8 cellular contexts compared by ENCODE assay signal in the genomic region with DNA sequence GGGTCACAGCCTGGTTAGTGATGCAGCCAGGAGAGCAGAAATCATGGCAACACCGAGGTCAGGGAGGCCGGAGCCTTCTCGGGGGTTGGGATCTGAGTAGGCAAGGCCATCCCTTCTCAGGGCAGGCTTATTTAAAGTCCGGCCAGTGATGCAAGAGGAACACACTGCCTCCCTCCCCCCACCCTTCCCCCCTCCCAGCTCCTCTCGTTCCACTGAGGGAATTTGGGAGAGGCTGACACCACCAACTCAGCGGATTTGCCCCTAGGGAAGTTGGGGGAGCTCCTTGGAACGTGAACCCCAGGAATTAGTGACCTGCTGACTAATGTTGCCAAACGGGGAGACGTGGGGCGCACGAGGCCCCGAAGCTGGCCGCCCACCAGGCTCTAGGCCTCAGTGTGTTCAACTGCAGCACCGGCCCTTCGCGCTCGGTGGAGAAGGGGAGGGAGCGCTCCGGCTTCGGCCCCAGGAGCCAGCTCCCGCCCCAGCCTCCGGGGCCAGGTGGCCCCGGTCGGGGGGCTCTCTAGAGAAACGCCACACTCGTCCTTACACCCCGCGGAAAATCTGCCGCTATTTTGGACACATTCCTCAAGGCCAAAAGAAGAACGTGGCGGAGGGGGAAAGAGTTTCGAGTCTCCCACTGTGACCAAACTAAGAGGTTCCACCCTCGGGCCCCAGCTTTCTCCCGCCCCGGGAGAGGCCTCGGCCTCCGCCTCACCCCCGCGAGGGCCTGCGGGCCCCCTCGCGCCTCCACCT. TPM values are rescaled to one million over a fixed set of nuclear protein-coding genes. Genes with fewer than 3 reads are reported as not detected.
A peak's percentile ranks its signal among the peaks of the same experiment; 100 is the strongest.
DNase-seq lines count a peak whose midpoint lies in the region; TF ChIP-seq lines count a peak whose summit lies in the region.

No MANE protein-coding gene starts in this region.

- peak overlapping the region; percentile 96 for H3K4me3 ChIP-seq in OCI-LY7 (ENCODE audit: low read depth, low read length, poor library complexity, severe bottlenecking)
- peak overlapping the region; percentile 100 for H3K4me3 ChIP-seq in astrocyte of the cerebellum (ENCODE audit: low read depth, low read length)

- no peak for TF ChIP-seq CTCF in GM10266 (IDR thresholded peaks at IDR 0.05; ENCODE audit: control insufficient read depth, insufficient read depth, low read depth, missing control alignments)
- TF ChIP-seq CTCF in OCI-LY7 (conservative IDR thresholded peaks at IDR 0.05; ENCODE audit: low read length) = no peak
- no peak for TF ChIP-seq CTCF in astrocyte of the cerebellum (IDR thresholded peaks at IDR 0.05; ENCODE audit: low read depth, low read length, missing control alignments)

- peaks cover 53% of the 10 kb centered on the region for H3K4me1 ChIP-seq in OCI-LY7 (ENCODE audit: insufficient read depth, low read length, poor library complexity, severe bottlenecking)

- intact Hi-C loops in OCI-LY7 (cut with micrococcal nuclease; ENCODE audit: unreplicated experiment) = loop anchor here (1.0 kb wide), 1 partner anchor 8 kb away; no protein-coding TSS in a partner anchor

- CTCF ChIA-PET in OCI-LY7 (lab: Charles Lee; ENCODE audit: unreplicated experiment) = interaction anchor here (3.0 kb wide), 1 partner anchor 10 kb away, joined by 13 read pairs; no protein-coding TSS in a partner anchor

- POLR2A ChIA-PET in OCI-LY7 (lab: Charles Lee) = interaction anchor here (0.6 to 9.6 kb wide), 7 partner anchors 8 to 76 kb away, joined by 3 to 153 read pairs (median 6); no protein-coding TSS in a partner anchor

- H3K36me3 ChIP-seq in OCI-LY7 (ENCODE audit: insufficient read depth, low read length) = no peaks in the 10 kb centered on the region

- no peaks in the 10 kb centered on the region for H3K9me3 ChIP-seq in OCI-LY7 (ENCODE audit: low read length)

- peak overlapping the region; percentile 89 for H3K4me2 ChIP-seq in OCI-LY7 (ENCODE audit: low read length)

- BruUV-seq in OCI-LY7 (replicated peaks; lab: Mats Ljungman, UMichigan) = no TSS peak

- H3K79me2 ChIP-seq in OCI-LY7 (ENCODE audit: insufficient read depth, low read depth, low read length) = peaks cover 61% of the 10 kb centered on the region

- in situ Hi-C loops in astrocyte of the cerebellum (cut with HindIII; ENCODE audit: low sequenced_read_pairs) = no loop called here

- DNase-seq in GM10266 (ENCODE audit: extremely low spot score) = peak; percentile 61
- peak; percentile 92 for DNase-seq in HCEC 1CT
- DNase-seq in OCI-LY7 (ENCODE audit: low spot score) = peak; percentile 62
- no peak for DNase-seq in astrocyte of the cerebellum (ENCODE audit: low read depth)
- DNase-seq in hypothalamus (lab: John Stamatoyannopoulos, UW) = peak in 41 of 51 donors; percentile 13 to 82 (median 48)
- peak; percentile 89 for DNase-seq in renal cortical epithelial cell (ENCODE audit: low read depth)
- DNase-seq in NK-92 (lab: John Stamatoyannopoulos, UW; ENCODE audit: unreplicated experiment) = no peak
- DNase-seq in NCI-H2227 (lab: John Stamatoyannopoulos, UW; ENCODE audit: unreplicated experiment) = no peak

- no peak overlapping the region; the same call in 1 of the 2 replicates for H2AFZ ChIP-seq in OCI-LY7 (ENCODE audit: low read length)

- H4K20me1 ChIP-seq in OCI-LY7 (ENCODE audit: insufficient read depth, low read length) = peaks cover 34% of the 10 kb centered on the region

- no peaks in the 10 kb centered on the region for H3K9me2 ChIP-seq in OCI-LY7 (ENCODE audit: insufficient read depth, low read length)

- H3K27ac ChIP-seq in OCI-LY7 (ENCODE audit: low read depth, low read length, poor library complexity, severe bottlenecking) = peak overlapping the region; percentile 70

RNA-seq across cellular contexts. Expression of gene CTDSP2, which starts 1.6 kb away (rescaled TPM):
- 38.8 and 44.2 TPM in 2 replicates for total RNA-seq in OCI-LY7 (2014; rRNA removed; shearing (Covaris generic))
- total RNA-seq in OCI-LY7 (2022) (118 and 145 TPM in 2 replicates), renal cortical epithelial cell (16.3 and 81.9 TPM in 2 replicates)

RNA-seq across cellular contexts. Expression of gene AVIL, which starts 26.4 kb away (rescaled TPM):
- 0.23 and 1.2 TPM in 2 replicates for total RNA-seq in OCI-LY7 (2014; rRNA removed; shearing (Covaris generic))
- total RNA-seq in OCI-LY7 (2022) (1.6 and 2.6 TPM in 2 replicates), renal cortical epithelial cell (1.9 and 2.8 TPM in 2 replicates)

Comparison
In these comparisons a context has a peak if more than half of its experiments do, and no peak if none do; other contexts are left out.
1. DNase-seq: peak in GM10266 (single experiment), HCEC 1CT (single experiment), OCI-LY7 (single experiment), hypothalamus (41 of 51) and renal cortical epithelial cell (single experiment); none in astrocyte of the cerebellum (single experiment), NK-92 (single experiment) and NCI-H2227 (single experiment).